Comparison of ENCODE assay signal across 24 cellular contexts in the genomic region with DNA sequence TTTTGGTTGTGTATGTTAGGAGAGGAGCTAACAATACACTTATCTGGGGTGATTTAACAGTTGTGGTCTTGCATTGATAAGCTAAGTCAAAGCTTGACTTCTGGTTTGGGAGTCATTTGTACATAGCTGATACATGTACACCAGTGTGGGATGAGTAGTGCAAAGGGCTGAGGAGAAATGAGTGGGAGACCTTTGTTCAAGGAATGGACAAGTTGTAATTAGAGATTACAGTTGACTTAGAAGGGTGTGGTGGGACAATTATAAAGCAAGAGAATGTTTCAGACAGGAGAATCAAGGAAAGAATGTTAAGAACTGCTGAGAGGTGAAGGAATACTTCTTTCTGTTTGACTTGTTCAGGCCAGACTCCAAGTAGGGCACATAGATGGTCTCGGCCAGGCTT.
"Had no signal": no experiment of that assay in that cellular context is flagged by ENCODE, and none has a peak within 500 bp of the region (broad histone marks: within the 10 kb centered on the region; RNA-seq: fewer than 3 reads in every experiment).

No MANE protein-coding gene starts in this region.

- H3K36me3 ChIP-seq: esophagus squamous epithelium, gastrocnemius medialis, heart right ventricle, left lung, lower lobe of right lung had no signal

- H3K27ac ChIP-seq: epithelial cell of prostate, esophagus squamous epithelium, gastrocnemius medialis, heart right ventricle, left lung, lower lobe of right lung had no signal

- H3K4me3 ChIP-seq: esophagus squamous epithelium, gastrocnemius medialis, heart right ventricle, left lung, lower lobe of right lung had no signal

- DNase-seq: cortex of kidney; effector CD8-positive, alpha-beta T cell; effector memory CD8-positive, alpha-beta T cell; endodermal cell; erythroblast; esophagus squamous epithelium; foreskin fibroblast; gastrocnemius medialis; glutamatergic neuron; head of caudate nucleus; heart right ventricle; hypothalamus; immature natural killer cell; islet precursor cell; kidney; kidney glomerular epithelial cell; left lung; left ventricle myocardium superior; lower lobe of right lung; mesendoderm; midbrain; naive B cell had no signal

- ATAC-seq: effector memory CD8-positive, alpha-beta T cell; esophagus mucosa; gastrocnemius medialis; heart right ventricle; left lung; left ventricle myocardium superior; lower lobe of right lung had no signal

- H3K27me3 ChIP-seq: esophagus squamous epithelium, gastrocnemius medialis, heart right ventricle, left lung had no signal

- H3K9me3 ChIP-seq: esophagus squamous epithelium, gastrocnemius medialis had no signal

- H3K4me1 ChIP-seq: esophagus squamous epithelium, gastrocnemius medialis, heart right ventricle, left lung, lower lobe of right lung had no signal
